Comparison of ENCODE assay signal across 8 cellular contexts in genomic region chr7:72879079-72879736, GRCh38. TPM values are rescaled to one million over a fixed set of nuclear protein-coding genes. Genes with fewer than 3 reads are reported as not detected.
A peak's percentile ranks its signal among the peaks of the same experiment; 100 is the strongest.
DNase-seq lines count a peak whose midpoint lies in the region; ATAC-seq and TF ChIP-seq lines count a peak whose summit lies in the region.
"Not testable (repeated sequence)": the region's sequence is repeated elsewhere in the genome, so short reads cannot be mapped to it uniquely, and the experiment has no call there.

No MANE protein-coding gene starts in this region.

- H3K4me3 ChIP-seq in HAP-1 (peak overlapping the region; percentile 59), Loucy (ENCODE audit: low read length, poor library complexity, severe bottlenecking) (peak overlapping the region; percentile 97), foreskin fibroblast (ENCODE audit: low read depth in 1 of 2, low read length in 2 of 2) (peak overlapping the region; percentile 73 to 81), neural cell (ENCODE audit: low read length) (peak overlapping the region; percentile 73)

- H2AFZ ChIP-seq in Loucy (ENCODE audit: low read length): peak overlapping the region; percentile 92
- H2AFZ ChIP-seq in neural cell (ENCODE audit: low read depth, low read length): not testable (repeated sequence)

- H3K9me3 ChIP-seq in HAP-1; Loucy (ENCODE audit: insufficient read depth, low read depth, low read length); neural cell (ENCODE audit: low read length): not testable (repeated sequence)

- peak; percentile 100 for ATAC-seq in stimulated activated naive CD8-positive, alpha-beta T cell treated with anti-CD3 and anti-CD28 coated beads, Interleukin-15, Interleukin-2, amounts not matched to agents 100 U/mL and 50 U/mL, for 24 hours

- peak; percentile 17 for TF ChIP-seq EP300 in neural cell (conservative IDR thresholded peaks at IDR 0.05; ENCODE audit: poor library complexity, severe bottlenecking)

- H3K27me3 ChIP-seq in HAP-1 (ENCODE audit: low read depth); Loucy (ENCODE audit: insufficient read depth, low read length, poor library complexity, severe bottlenecking); neural cell (ENCODE audit: insufficient read depth, low read depth, low read length): not testable (repeated sequence)

- TF ChIP-seq CTCF in Loucy (conservative IDR thresholded peaks at IDR 0.05; ENCODE audit: low read length); foreskin fibroblast (IDR thresholded peaks at IDR 0.05; ENCODE audit: low read depth, low read length): not testable (repeated sequence)
- peak; percentile 52 for TF ChIP-seq CTCF in neural cell (IDR thresholded peaks at IDR 0.05; ENCODE audit: poor library complexity, severe bottlenecking)

- not testable (repeated sequence) for H3K36me3 ChIP-seq in HAP-1 (replicated peaks); Loucy (ENCODE audit: insufficient read depth, low read length); neural cell (ENCODE audit: insufficient read depth, low read length)

- DNase-seq in GDM1 (lab: John Stamatoyannopoulos, UW) (peak; percentile 84), HAP-1 (ENCODE audit: low spot score in 2 of 2) (peak; percentile 73 to 90), SIG-M5 (lab: John Stamatoyannopoulos, UW) (peak; percentile 34), activated gamma-delta T cell treated with Interleukin-2 at 50 U/mL for 16 hours (peak; percentile 58), foreskin fibroblast (peak; percentile 75 to 90)
- DNase-seq in stimulated activated naive CD8-positive, alpha-beta T cell treated with anti-CD3 and anti-CD28 coated beads, Interleukin-15, Interleukin-2, amounts not matched to agents 100 U/mL and 50 U/mL, for 24 hours: peak; percentile 79

- H3F3A ChIP-seq in Loucy (ENCODE audit: low read depth); neural cell (ENCODE audit: insufficient read depth, low read length, poor library complexity, severe bottlenecking): not testable (repeated sequence)

- H3K4me2 ChIP-seq in Loucy (ENCODE audit: low read depth, low read length, poor library complexity, severe bottlenecking): peak overlapping the region; percentile 93
- not testable (repeated sequence) for H3K4me2 ChIP-seq in neural cell (ENCODE audit: low read length)

- TF ChIP-seq RAD21 in neural cell (conservative IDR thresholded peaks at IDR 0.05): not testable (repeated sequence)

- not testable (repeated sequence) for H3K4me1 ChIP-seq in HAP-1; Loucy (ENCODE audit: insufficient read depth, low read length, poor library complexity, severe bottlenecking)

- peaks cover 12% of the 10 kb centered on the region for H4K20me1 ChIP-seq in Loucy (ENCODE audit: insufficient read depth, low read length, poor library complexity, severe bottlenecking)
- not testable (repeated sequence) for H4K20me1 ChIP-seq in neural cell (ENCODE audit: insufficient read depth)

- peaks cover 29% of the 10 kb centered on the region; the same call in 1 of the 2 replicates for H3K79me2 ChIP-seq in Loucy (ENCODE audit: insufficient read depth, low read length)
- not testable (repeated sequence) for H3K79me2 ChIP-seq in neural cell (replicated peaks; ENCODE audit: insufficient read depth, low read length)

- in situ Hi-C loops in HAP-1 (cut with MboI; ENCODE audit: low sequenced_read_pairs): not testable (repeated sequence)

- H3K27ac ChIP-seq in neural cell (ENCODE audit: low read length): peak overlapping the region; percentile 55

- H3K9ac ChIP-seq in Loucy (ENCODE audit: low read depth, low read length, poor library complexity, severe bottlenecking) (peak overlapping the region; percentile 84), neural cell (ENCODE audit: low read length) (peak overlapping the region; percentile 72)

- not testable (repeated sequence) for H3K9me2 ChIP-seq in Loucy (replicated peaks; ENCODE audit: low read depth, low read length); neural cell (ENCODE audit: insufficient read depth, low read length)

TF ChIP-seq in neural cell, 6 proteins besides CTCF, POLR2A, EP300 and RAD21:
- TF ChIP-seq POLR2AphosphoS5 (IDR thresholded peaks at IDR 0.05) (peak; percentile 91), REST (IDR thresholded peaks at IDR 0.05; ENCODE audit: borderline replicate concordance) (peak; percentile 22), TAF1 (IDR thresholded peaks at IDR 0.05; ENCODE audit: low read depth) (peak; percentile 44), MXI1 (conservative IDR thresholded peaks at IDR 0.05; ENCODE audit: poor library complexity, severe bottlenecking) (peak; percentile 75)

RNA-seq across cellular contexts. Expression of gene POM121, which starts 45.7 kb away (rescaled TPM):
- 5.3 and 5.9 TPM in 2 replicates for polyA plus RNA-seq in neural cell
- 12.9 and 16.1 TPM in 2 replicates for polyA minus RNA-seq in neural cell

RNA-seq across cellular contexts. Expression of gene TYW1B, which starts 51.2 kb away (rescaled TPM):
- polyA plus RNA-seq in neural cell: 0.97 and 1.5 TPM in 2 replicates
- polyA minus RNA-seq in neural cell: 2.7 and 3.9 TPM in 2 replicates

Comparison
In these comparisons a context has a peak if more than half of its experiments do, and no peak if none do; other contexts are left out.
1. Peak in every context shown above with its lines: DNase-seq, ATAC-seq, H3K4me3 ChIP-seq and H3K27ac ChIP-seq.
2. DNase-seq: peak in every context shown above with its lines; median percentile 84 in GDM1; 82 in foreskin fibroblast; 82 in HAP-1; 79 in stimulated activated naive CD8-positive, alpha-beta T cell treated with anti-CD3 and anti-CD28 coated beads, Interleukin-15, Interleukin-2, amounts not matched to agents 100 U/mL and 50 U/mL, for 24 hours; 58 in activated gamma-delta T cell treated with Interleukin-2 at 50 U/mL for 16 hours; 34 in SIG-M5.